ENCODE assay signal across 26 cellular contexts in genomic region chr10:119405505-119405807, GRCh38.
DNase-seq lines count a peak whose midpoint lies in the region; ATAC-seq and TF ChIP-seq lines count a peak whose summit lies in the region.
"Had no signal": no experiment of that assay in that cellular context is flagged by ENCODE, and none has a peak within 500 bp of the region (broad histone marks: within the 10 kb centered on the region; RNA-seq: fewer than 3 reads in every experiment).

No MANE protein-coding gene starts in this region.

- peaks cover 19 to 89% (median 73%) of the 10 kb centered on the region in 9 donors for H3K4me1 ChIP-seq in heart right ventricle
- peaks cover 0 to 69% of the 10 kb centered on the region in 2 donors for H3K4me1 ChIP-seq in left lung
- H3K4me1 ChIP-seq in psoas muscle: peaks cover 4% of the 10 kb centered on the region
- H3K4me1 ChIP-seq in CD8-positive, alpha-beta memory T cell (ENCODE audit: insufficient read depth, low read length): no peaks in the 10 kb centered on the region

- H3K27me3 Mint-ChIP-seq in CD8-positive, alpha-beta memory T cell: no peaks in the 10 kb centered on the region
- H3K27me3 Mint-ChIP-seq: brain, IgD-negative memory B cell had no signal

- 61 to 64% methylated on average over 8 of the region's 8 CpGs for WGBS in heart right ventricle, 2 donors
- 50 to 74% (median 71%) methylated on average over 8 of the region's 8 CpGs for WGBS in psoas muscle, 3 donors

- H3K4me3 ChIP-seq in heart right ventricle (no peak overlapping the region), left lung (no peak overlapping the region), psoas muscle (no peak overlapping the region)
- no peak overlapping the region for H3K4me3 ChIP-seq in CD8-positive, alpha-beta memory T cell (ENCODE audit: low read length)
- H3K4me3 ChIP-seq: SK-N-MC had no signal

- POLR2A ChIA-PET in CD8-positive, alpha-beta memory T cell (lab: Charles Lee): no interaction called here

- ATAC-seq in heart right ventricle: peak in 3 of 8 donors; percentile 1 to 12 (median 3)
- no peak for ATAC-seq in left ventricle myocardium superior
- ATAC-seq in left lung: no peak
- ATAC-seq in psoas muscle: no peak
- ATAC-seq: esophagus mucosa had no signal

- H3K9me3 ChIP-seq in heart right ventricle (no peaks in the 10 kb centered on the region), left lung (no peaks in the 10 kb centered on the region), psoas muscle (no peaks in the 10 kb centered on the region)
- no peaks in the 10 kb centered on the region for H3K9me3 ChIP-seq in CD8-positive, alpha-beta memory T cell (ENCODE audit: low read length)

- H3K27me3 ChIP-seq in heart right ventricle: no peaks in the 10 kb centered on the region
- no peaks in the 10 kb centered on the region for H3K27me3 ChIP-seq in left lung
- no peaks in the 10 kb centered on the region for H3K27me3 ChIP-seq in psoas muscle (ENCODE audit: insufficient read depth in 3 of 3, low read length in 2 of 3)
- H3K27me3 ChIP-seq in CD8-positive, alpha-beta memory T cell (ENCODE audit: insufficient read depth, low read length, poor library complexity, severe bottlenecking): no peaks in the 10 kb centered on the region

- TF ChIP-seq CTCF in heart right ventricle (IDR thresholded peaks at IDR 0.05) (no peak), left lung (IDR thresholded peaks at IDR 0.05) (no peak), psoas muscle (IDR thresholded peaks at IDR 0.05) (no peak)

- intact Hi-C loops in heart right ventricle (cut with DNase I) (loop anchor here in 3 of 10 donors (5.0 kb wide), 2 partner anchors 33 to 38 kb away; no protein-coding TSS in a partner anchor), left ventricle myocardium superior (cut with micrococcal nuclease) (no loop called here), left lung (cut with DNase I) (no loop called here), psoas muscle (cut with DNase I) (no loop called here)

- H3K9me3 Mint-ChIP-seq in CD8-positive, alpha-beta memory T cell: no peaks in the 10 kb centered on the region
- H3K9me3 Mint-ChIP-seq: IgD-negative memory B cell; T-helper 1 cell treated with Interleukin-12 subunit alpha and Interleukin-12 subunit beta and Interleukin-4 antibody, amounts not matched to agents 30 μg/mL and 1 μg/mL, for 36 hours had no signal

- peak overlapping the region in 1 of 8 donors; percentile 17 for H3K27ac Mint-ChIP-seq in CD8-positive, alpha-beta memory T cell
- H3K27ac Mint-ChIP-seq: T-helper 1 cell treated with Interleukin-12 subunit alpha and Interleukin-12 subunit beta and Interleukin-4 antibody, amounts not matched to agents 30 μg/mL and 1 μg/mL, for 36 hours had no signal

- CTCF ChIA-PET in CD8-positive, alpha-beta memory T cell (lab: Charles Lee): interaction anchor here (0.6 to 1.8 kb wide), 2 partner anchors 11 to 196 kb away, joined by 3 to 4 read pairs; no protein-coding TSS in a partner anchor

- DNase-seq in heart right ventricle: peak in 1 of 2 donors; percentile 54
- DNase-seq in left ventricle myocardium superior: no peak
- peak in 1 of 2 donors; percentile 76 for DNase-seq in left lung
- no peak for DNase-seq in psoas muscle
- DNase-seq in DMS153 (lab: John Stamatoyannopoulos, UW): no peak
- no peak for DNase-seq in CD8-positive, alpha-beta memory T cell
- DNase-seq in T-helper 2 cell: no peak
- DNase-seq in foreskin melanocyte: no peak
- DNase-seq: activated CD4-positive, alpha-beta T cell treated with anti-CD3 and anti-CD28 coated beads for 4 hours; activated CD8-positive, alpha-beta memory T cell treated with anti-CD3 and anti-CD28 coated beads for 24 hours; activated gamma-delta T cell; activated T-cell treated with anti-CD3 and anti-CD28 coated beads, Interleukin-2, amount 50 U/mL, for 1 hour; effector CD8-positive, alpha-beta T cell; mammary epithelial cell; NCI-H1105 treated with DMSO at 0.1 percent for 48 hours; NCI-H2081; NCI-H345; NCI-H82; RPMI8226; stimulated activated CD4-positive, alpha-beta T cell treated with anti-CD3 and anti-CD28 coated beads, Interleukin-4, amount 100 ng/mL, for 4 hours; stimulated activated naive CD4-positive, alpha-beta T cell treated with Interleukin-2 at 50 U/mL for 16 hours had no signal

- H3K36me3 ChIP-seq in heart right ventricle: peaks cover 0 to 5% (median 0%) of the 10 kb centered on the region in 9 donors
- no peaks in the 10 kb centered on the region for H3K36me3 ChIP-seq in left lung
- no peaks in the 10 kb centered on the region for H3K36me3 ChIP-seq in psoas muscle (ENCODE audit: insufficient read depth in 1 of 2, low read depth in 1 of 2)
- H3K36me3 ChIP-seq in CD8-positive, alpha-beta memory T cell (ENCODE audit: insufficient read depth, low read length): no peaks in the 10 kb centered on the region

- H3K4me3 Mint-ChIP-seq in CD8-positive, alpha-beta memory T cell: no peak overlapping the region
- H3K4me3 Mint-ChIP-seq: brain; IgD-negative memory B cell; T-helper 1 cell treated with Interleukin-12 subunit alpha and Interleukin-12 subunit beta and Interleukin-4 antibody, amounts not matched to agents 30 μg/mL and 1 μg/mL, for 36 hours had no signal

- peaks cover 0 to 4% (median 0%) of the 10 kb centered on the region in 3 donors for H3K4me1 Mint-ChIP-seq in CD8-positive, alpha-beta memory T cell

- H3K27ac ChIP-seq in heart right ventricle (peak overlapping the region in 9 of 10 donors; percentile 62 to 90 (median 75)), left lung (peak overlapping the region; percentile 9 to 85), psoas muscle (peak overlapping the region; percentile 23)
- no peak overlapping the region for H3K27ac ChIP-seq in CD8-positive, alpha-beta memory T cell (ENCODE audit: low read depth, low read length)
- H3K27ac ChIP-seq: SK-N-MC had no signal

- peaks cover 0 to 15% (median 3%) of the 10 kb centered on the region in 3 donors for H3K36me3 Mint-ChIP-seq in CD8-positive, alpha-beta memory T cell
- H3K36me3 Mint-ChIP-seq: brain had no signal
